In the genomic region with DNA sequence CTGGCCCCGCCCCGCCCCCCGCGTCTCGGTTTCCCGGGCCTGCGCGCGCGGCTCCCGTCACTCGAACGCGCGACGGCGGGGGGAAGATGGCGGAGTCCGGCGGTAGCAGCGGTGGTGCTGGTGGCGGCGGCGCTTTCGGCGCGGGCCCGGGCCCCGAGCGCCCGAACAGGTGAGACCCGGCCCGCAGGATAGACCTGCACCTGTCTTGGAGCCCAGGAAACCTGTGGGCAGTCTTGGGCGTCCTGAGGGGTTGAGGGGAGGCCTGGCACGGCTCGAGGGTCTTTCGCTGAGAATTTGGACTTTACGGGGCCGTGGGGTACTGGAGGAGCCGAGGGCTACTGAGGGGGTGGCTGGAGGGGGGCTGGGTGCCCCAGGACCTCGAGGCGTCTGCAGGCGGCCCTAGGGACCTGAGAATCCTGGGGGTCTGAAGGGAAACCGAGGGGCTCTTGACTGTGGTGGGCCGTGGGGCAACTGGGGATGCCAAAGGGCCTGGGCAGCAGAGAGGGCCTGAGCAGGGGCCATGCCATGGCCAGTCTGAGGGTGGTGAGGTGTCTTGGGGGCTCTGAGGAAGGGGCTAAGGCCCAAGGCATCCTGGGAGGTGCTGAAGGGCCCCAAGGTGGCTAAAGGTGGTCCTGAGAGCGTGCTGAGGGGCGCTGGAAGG, we compare ENCODE assay signal across 8 cellular contexts. TPM values are rescaled to one million over a fixed set of nuclear protein-coding genes. Genes with fewer than 3 reads are reported as not detected.
DNase-seq lines count a peak whose midpoint lies in the region; ATAC-seq and TF ChIP-seq lines count a peak whose summit lies in the region.

A gene with protein sequence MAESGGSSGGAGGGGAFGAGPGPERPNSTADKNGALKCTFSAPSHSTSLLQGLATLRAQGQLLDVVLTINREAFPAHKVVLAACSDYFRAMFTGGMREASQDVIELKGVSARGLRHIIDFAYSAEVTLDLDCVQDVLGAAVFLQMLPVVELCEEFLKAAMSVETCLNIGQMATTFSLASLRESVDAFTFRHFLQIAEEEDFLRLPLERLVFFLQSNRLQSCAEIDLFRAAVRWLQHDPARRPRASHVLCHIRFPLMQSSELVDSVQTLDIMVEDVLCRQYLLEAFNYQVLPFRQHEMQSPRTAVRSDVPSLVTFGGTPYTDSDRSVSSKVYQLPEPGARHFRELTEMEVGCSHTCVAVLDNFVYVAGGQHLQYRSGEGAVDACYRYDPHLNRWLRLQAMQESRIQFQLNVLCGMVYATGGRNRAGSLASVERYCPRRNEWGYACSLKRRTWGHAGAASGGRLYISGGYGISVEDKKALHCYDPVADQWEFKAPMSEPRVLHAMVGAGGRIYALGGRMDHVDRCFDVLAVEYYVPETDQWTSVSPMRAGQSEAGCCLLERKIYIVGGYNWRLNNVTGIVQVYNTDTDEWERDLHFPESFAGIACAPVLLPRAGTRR (plus strand): TSS at position 60 of the 661 bp plus-strand sequence. CDS start 27 bp downstream, at position 87.

- H3K27me3 ChIP-seq in right lobe of liver (no peaks in the 10 kb centered on the region), tibial artery (no peaks in the 10 kb centered on the region)

- H3K36me3 Mint-ChIP-seq in activated naive CD8-positive, alpha-beta T cell treated with anti-CD3 and anti-CD28 coated beads, Interleukin-2, amount 50 U/mL, for 24 hours (ENCODE audit: low read depth), result no peaks in the 10 kb centered on the region

- H3K9me3 ChIP-seq in right lobe of liver, result no peaks in the 10 kb centered on the region
- no peaks in the 10 kb centered on the region for H3K9me3 ChIP-seq in tibial artery

- peak within 1 kb of the TSS; percentile 85 for H3K27ac Mint-ChIP-seq in activated naive CD8-positive, alpha-beta T cell treated with anti-CD3 and anti-CD28 coated beads, Interleukin-2, amount 50 U/mL, for 24 hours

- peaks cover 2% of the 10 kb centered on the region for H3K27me3 Mint-ChIP-seq in activated naive CD8-positive, alpha-beta T cell treated with anti-CD3 and anti-CD28 coated beads, Interleukin-2, amount 50 U/mL, for 24 hours

- H3K27ac ChIP-seq in right lobe of liver (peak within 1 kb of the TSS in 2 of 3 donors; percentile 60 to 67), tibial artery (peak within 1 kb of the TSS; percentile 90)

- H3K4me3 ChIP-seq in right lobe of liver (peak within 1 kb of the TSS; percentile 69 to 83 (median 77)), tibial artery (peak within 1 kb of the TSS; percentile 79 to 82)

- H3K4me1 ChIP-seq in right lobe of liver, result peaks cover 0 to 10% (median 0%) of the 10 kb centered on the region in 4 donors
- peaks cover 0 to 34% (median 16%) of the 10 kb centered on the region in 4 donors for H3K4me1 ChIP-seq in tibial artery

- H3K4me3 Mint-ChIP-seq in activated naive CD8-positive, alpha-beta T cell treated with anti-CD3 and anti-CD28 coated beads, Interleukin-2, amount 50 U/mL, for 24 hours, result peak within 1 kb of the TSS; percentile 85

- no peak for ATAC-seq in activated naive CD8-positive, alpha-beta T cell treated with anti-CD3 and anti-CD28 coated beads, Interleukin-2, amount 50 U/mL, for 24 hours
- ATAC-seq in right lobe of liver, result no peak
- no peak for ATAC-seq in HG03439 (IDR thresholded peaks at IDR 0.05; ENCODE audit: unreplicated experiment)

- H3K4me1 Mint-ChIP-seq in activated naive CD8-positive, alpha-beta T cell treated with anti-CD3 and anti-CD28 coated beads, Interleukin-2, amount 50 U/mL, for 24 hours, result peaks cover 19% of the 10 kb centered on the region

- no peaks in the 10 kb centered on the region for H3K9me3 Mint-ChIP-seq in activated naive CD8-positive, alpha-beta T cell treated with anti-CD3 and anti-CD28 coated beads, Interleukin-2, amount 50 U/mL, for 24 hours

- DNase-seq in activated T-cell treated with anti-CD3 and anti-CD28 coated beads, Interleukin-2, amount 50 U/mL, for 1 hour, result peak; percentile 27
- DNase-seq in activated T-cell treated with anti-CD3 and anti-CD28 coated beads for 4 hours (no peak), right lobe of liver (no peak), tibial artery (peak in 1 of 2 donors; percentile 79), T-helper 9 cell (no peak), ACHN (no peak)
- DNase-seq in activated naive CD8-positive, alpha-beta T cell treated with anti-CD3 and anti-CD28 coated beads, Interleukin-2, amount 50 U/mL, for 24 hours, result no peak

- no peaks in the 10 kb centered on the region for H3K36me3 ChIP-seq in right lobe of liver
- no peaks in the 10 kb centered on the region for H3K36me3 ChIP-seq in tibial artery

- WGBS in right lobe of liver (ENCODE audit: insufficient coverage, low coverage, low lambda C conversion rate, missing lambda C conversion rate), result 10% methylated on average over 9 of the region's 47 CpGs

- peak; percentile 58 for TF ChIP-seq POLR2A in right lobe of liver (IDR thresholded peaks at IDR 0.05)

- TF ChIP-seq CTCF in right lobe of liver (IDR thresholded peaks at IDR 0.05) (no peak), tibial artery (IDR thresholded peaks at IDR 0.05) (no peak)

- in situ Hi-C loops in ACHN (cut with HindIII; ENCODE audit: low pct_ligation_motif_present, low pct_unique_long_range_greater_than_20kb, low sequenced_read_pairs), result no loop called here

- intact Hi-C loops in right lobe of liver (cut with DNase I), result no loop called here
- intact Hi-C loops in tibial artery (cut with DNase I; ENCODE audit: low total_unique reads), result no loop called here

RNA-seq across cellular contexts. Expression of the gene that starts here (rescaled TPM):
- total RNA-seq in right lobe of liver, result 1 to 10 TPM; 3.8 to 5.0 (median 4.7) TPM
